1 cellular context compared by ENCODE assay signal in the genomic region with DNA sequence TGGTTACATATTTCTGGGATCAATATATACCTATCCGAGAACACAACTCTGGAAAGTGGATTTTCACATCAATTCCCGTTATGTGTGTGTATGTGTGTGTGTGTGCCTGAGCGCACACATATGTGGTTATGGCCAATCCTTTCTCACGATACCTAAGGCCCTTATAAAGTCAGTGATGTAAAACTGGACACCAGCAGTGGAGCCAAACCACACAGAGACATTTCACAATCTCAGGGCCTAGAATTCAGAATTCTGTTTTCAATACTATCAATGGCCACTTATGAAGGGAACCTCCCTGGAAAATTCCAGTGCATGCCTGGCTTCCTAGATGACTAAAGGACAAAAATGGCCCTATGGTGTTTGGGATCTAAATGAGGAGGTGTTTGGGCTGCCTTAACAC.
TF ChIP-seq lines count a peak whose summit lies in the region.

No MANE protein-coding gene starts in this region.

TF ChIP-seq in GM23338, 12 proteins besides CTCF, POLR2A, EP300 and RAD21 (continued from another document):
- TF ChIP-seq EZH2phosphoT487 (IDR thresholded peaks at IDR 0.05; ENCODE audit: unreplicated experiment), result no peak
- no peak for TF ChIP-seq REST (IDR thresholded peaks at IDR 0.05; ENCODE audit: unreplicated experiment)
- TF ChIP-seq, protein P1, sequence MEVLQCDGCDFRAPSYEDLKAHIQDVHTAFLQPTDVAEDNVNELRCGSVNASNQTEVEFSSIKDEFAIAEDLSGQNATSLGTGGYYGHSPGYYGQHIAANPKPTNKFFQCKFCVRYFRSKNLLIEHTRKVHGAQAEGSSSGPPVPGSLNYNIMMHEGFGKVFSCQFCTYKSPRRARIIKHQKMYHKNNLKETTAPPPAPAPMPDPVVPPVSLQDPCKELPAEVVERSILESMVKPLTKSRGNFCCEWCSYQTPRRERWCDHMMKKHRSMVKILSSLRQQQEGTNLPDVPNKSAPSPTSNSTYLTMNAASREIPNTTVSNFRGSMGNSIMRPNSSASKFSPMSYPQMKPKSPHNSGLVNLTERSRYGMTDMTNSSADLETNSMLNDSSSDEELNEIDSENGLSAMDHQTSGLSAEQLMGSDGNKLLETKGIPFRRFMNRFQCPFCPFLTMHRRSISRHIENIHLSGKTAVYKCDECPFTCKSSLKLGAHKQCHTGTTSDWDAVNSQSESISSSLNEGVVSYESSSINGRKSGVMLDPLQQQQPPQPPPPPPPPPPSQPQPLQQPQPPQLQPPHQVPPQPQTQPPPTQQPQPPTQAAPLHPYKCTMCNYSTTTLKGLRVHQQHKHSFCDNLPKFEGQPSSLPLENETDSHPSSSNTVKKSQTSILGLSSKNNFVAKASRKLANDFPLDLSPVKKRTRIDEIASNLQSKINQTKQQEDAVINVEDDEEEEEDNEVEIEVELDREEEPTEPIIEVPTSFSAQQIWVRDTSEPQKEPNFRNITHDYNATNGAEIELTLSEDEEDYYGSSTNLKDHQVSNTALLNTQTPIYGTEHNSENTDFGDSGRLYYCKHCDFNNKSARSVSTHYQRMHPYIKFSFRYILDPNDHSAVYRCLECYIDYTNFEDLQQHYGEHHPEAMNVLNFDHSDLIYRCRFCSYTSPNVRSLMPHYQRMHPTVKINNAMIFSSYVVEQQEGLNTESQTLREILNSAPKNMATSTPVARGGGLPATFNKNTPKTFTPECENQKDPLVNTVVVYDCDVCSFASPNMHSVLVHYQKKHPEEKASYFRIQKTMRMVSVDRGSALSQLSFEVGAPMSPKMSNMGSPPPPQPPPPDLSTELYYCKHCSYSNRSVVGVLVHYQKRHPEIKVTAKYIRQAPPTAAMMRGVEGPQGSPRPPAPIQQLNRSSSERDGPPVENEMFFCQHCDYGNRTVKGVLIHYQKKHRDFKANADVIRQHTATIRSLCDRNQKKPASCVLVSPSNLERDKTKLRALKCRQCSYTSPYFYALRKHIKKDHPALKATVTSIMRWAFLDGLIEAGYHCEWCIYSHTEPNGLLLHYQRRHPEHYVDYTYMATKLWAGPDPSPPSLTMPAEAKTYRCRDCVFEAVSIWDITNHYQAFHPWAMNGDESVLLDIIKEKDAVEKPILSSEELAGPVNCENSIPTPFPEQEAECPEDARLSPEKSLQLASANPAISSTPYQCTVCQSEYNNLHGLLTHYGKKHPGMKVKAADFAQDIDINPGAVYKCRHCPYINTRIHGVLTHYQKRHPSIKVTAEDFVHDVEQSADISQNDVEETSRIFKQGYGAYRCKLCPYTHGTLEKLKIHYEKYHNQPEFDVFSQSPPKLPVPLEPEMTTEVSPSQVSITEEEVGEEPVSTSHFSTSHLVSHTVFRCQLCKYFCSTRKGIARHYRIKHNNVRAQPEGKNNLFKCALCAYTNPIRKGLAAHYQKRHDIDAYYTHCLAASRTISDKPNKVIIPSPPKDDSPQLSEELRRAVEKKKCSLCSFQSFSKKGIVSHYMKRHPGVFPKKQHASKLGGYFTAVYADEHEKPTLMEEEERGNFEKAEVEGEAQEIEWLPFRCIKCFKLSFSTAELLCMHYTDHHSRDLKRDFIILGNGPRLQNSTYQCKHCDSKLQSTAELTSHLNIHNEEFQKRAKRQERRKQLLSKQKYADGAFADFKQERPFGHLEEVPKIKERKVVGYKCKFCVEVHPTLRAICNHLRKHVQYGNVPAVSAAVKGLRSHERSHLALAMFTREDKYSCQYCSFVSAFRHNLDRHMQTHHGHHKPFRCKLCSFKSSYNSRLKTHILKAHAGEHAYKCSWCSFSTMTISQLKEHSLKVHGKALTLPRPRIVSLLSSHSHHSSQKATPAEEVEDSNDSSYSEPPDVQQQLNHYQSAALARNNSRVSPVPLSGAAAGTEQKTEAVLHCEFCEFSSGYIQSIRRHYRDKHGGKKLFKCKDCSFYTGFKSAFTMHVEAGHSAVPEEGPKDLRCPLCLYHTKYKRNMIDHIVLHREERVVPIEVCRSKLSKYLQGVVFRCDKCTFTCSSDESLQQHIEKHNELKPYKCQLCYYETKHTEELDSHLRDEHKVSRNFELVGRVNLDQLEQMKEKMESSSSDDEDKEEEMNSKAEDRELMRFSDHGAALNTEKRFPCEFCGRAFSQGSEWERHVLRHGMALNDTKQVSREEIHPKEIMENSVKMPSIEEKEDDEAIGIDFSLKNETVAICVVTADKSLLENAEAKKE (CRISPR knock-in tag; IDR thresholded peaks at IDR 0.05), result no peak
- TF ChIP-seq CREB1 (CRISPR knock-in tag; IDR thresholded peaks at IDR 0.05; ENCODE audit: low read depth), result no peak
- TF ChIP-seq POLR2AphosphoS5 (IDR thresholded peaks at IDR 0.05; ENCODE audit: low read depth), result no peak
